In the genomic region with DNA sequence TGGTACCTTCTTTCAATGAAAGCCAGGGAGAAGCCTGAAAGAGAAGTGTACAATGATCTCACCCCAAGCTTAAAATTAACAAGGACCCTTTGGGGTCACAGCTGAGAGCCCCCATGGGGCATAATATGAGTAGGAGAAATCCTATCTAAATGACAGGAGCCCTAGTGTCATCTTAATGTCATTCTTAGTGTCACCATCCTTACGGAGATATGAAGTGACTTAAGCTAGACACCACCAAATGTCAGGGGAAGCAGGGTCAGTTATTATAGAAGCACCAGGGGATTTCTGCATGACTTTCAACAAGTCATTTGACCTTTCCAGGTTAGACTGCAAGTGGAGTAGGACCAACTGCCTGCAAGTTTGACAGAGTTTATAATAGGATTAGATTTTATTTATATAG, we compare ENCODE assay signal across 1 cellular context.
TF ChIP-seq lines count a peak whose summit lies in the region.

No MANE protein-coding gene starts in this region.

TF ChIP-seq in WTC11, 78 proteins besides CTCF, POLR2A, EP300 and RAD21:
- TF ChIP-seq FOXJ3 (CRISPR knock-in tag; IDR thresholded peaks at IDR 0.05; ENCODE audit: borderline replicate concordance) (no peak), GABPB1 (CRISPR knock-in tag; IDR thresholded peaks at IDR 0.05) (no peak), PRRX2 (CRISPR knock-in tag; IDR thresholded peaks at IDR 0.05) (no peak), TEAD1 (CRISPR knock-in tag; IDR thresholded peaks at IDR 0.05) (no peak), ZNF317 (CRISPR knock-in tag; IDR thresholded peaks at IDR 0.05; ENCODE audit: borderline replicate concordance, low read depth) (no peak), NFYB (CRISPR knock-in tag; conservative IDR thresholded peaks at IDR 0.05; ENCODE audit: low read depth) (no peak), ZNF232 (CRISPR knock-in tag; IDR thresholded peaks at IDR 0.05) (no peak)
- TF ChIP-seq, protein P1, sequence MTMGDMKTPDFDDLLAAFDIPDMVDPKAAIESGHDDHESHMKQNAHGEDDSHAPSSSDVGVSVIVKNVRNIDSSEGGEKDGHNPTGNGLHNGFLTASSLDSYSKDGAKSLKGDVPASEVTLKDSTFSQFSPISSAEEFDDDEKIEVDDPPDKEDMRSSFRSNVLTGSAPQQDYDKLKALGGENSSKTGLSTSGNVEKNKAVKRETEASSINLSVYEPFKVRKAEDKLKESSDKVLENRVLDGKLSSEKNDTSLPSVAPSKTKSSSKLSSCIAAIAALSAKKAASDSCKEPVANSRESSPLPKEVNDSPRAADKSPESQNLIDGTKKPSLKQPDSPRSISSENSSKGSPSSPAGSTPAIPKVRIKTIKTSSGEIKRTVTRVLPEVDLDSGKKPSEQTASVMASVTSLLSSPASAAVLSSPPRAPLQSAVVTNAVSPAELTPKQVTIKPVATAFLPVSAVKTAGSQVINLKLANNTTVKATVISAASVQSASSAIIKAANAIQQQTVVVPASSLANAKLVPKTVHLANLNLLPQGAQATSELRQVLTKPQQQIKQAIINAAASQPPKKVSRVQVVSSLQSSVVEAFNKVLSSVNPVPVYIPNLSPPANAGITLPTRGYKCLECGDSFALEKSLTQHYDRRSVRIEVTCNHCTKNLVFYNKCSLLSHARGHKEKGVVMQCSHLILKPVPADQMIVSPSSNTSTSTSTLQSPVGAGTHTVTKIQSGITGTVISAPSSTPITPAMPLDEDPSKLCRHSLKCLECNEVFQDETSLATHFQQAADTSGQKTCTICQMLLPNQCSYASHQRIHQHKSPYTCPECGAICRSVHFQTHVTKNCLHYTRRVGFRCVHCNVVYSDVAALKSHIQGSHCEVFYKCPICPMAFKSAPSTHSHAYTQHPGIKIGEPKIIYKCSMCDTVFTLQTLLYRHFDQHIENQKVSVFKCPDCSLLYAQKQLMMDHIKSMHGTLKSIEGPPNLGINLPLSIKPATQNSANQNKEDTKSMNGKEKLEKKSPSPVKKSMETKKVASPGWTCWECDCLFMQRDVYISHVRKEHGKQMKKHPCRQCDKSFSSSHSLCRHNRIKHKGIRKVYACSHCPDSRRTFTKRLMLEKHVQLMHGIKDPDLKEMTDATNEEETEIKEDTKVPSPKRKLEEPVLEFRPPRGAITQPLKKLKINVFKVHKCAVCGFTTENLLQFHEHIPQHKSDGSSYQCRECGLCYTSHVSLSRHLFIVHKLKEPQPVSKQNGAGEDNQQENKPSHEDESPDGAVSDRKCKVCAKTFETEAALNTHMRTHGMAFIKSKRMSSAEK (CRISPR knock-in tag; IDR thresholded peaks at IDR 0.05; ENCODE audit: borderline replicate concordance) = no peak
- TF ChIP-seq, protein P2, sequence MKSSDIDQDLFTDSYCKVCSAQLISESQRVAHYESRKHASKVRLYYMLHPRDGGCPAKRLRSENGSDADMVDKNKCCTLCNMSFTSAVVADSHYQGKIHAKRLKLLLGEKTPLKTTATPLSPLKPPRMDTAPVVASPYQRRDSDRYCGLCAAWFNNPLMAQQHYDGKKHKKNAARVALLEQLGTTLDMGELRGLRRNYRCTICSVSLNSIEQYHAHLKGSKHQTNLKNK (CRISPR knock-in tag; IDR thresholded peaks at IDR 0.05) = no peak
- TF ChIP-seq, protein P3, sequence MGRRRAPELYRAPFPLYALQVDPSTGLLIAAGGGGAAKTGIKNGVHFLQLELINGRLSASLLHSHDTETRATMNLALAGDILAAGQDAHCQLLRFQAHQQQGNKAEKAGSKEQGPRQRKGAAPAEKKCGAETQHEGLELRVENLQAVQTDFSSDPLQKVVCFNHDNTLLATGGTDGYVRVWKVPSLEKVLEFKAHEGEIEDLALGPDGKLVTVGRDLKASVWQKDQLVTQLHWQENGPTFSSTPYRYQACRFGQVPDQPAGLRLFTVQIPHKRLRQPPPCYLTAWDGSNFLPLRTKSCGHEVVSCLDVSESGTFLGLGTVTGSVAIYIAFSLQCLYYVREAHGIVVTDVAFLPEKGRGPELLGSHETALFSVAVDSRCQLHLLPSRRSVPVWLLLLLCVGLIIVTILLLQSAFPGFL (CRISPR knock-in tag; IDR thresholded peaks at IDR 0.05; ENCODE audit: borderline replicate concordance) = no peak
TF ChIP-seq in WTC11: peak in this region for 0.
